8 cellular contexts compared by ENCODE assay signal in the genomic region with DNA sequence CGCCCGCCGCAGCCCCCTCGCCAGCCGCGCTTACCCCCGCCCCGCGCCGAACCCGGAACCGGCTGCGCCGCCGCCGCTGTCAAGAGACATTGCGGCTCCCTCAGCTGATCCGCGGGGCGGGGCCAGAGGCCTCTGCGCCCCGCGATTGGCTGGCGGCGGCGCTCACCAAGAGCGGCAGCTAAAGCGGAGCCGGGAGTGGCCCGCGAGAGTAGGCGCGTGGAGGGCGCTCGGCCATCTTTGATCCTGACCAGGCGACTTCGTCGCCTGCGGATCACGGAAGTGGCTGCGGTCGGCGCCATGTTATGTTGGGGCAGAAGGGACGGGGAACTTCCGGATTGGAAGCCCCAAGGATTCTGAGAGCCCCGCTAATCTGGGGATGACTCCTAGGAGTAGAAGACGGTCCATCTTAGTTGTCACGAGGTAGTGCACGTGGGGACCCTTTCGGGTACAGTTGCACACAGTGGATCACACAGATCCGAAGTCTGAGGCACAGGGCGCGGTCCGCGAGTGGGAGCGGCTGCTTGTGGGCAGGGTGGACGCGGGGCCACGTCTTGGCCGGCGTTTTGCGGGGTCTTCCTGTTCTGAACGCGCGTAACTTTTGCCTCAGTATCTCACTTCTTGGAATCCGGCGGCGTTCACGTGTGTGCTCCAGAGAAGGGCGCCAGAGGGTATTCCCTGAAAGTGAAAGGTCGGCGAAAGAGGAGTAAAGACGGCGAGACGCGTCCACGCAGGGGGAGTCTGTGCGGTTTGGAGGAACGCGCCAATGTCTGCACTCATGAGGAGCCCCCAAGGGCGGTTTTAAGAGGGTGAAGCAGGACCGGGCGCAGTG. TPM values are rescaled to one million over a fixed set of nuclear protein-coding genes. Genes with fewer than 3 reads are reported as not detected.
DNase-seq lines count a peak whose midpoint lies in the region; ATAC-seq lines count a peak whose summit lies in the region.

Gene CHFR (minus strand): TSS at position 93 of the 829 bp plus-strand sequence. CDS start 277 bp downstream, outside the sequence.

- intact Hi-C loops in left colon (cut with DNase I, micrococcal nuclease) = no loop called here

- peak; percentile 98 for ATAC-seq in GM18907 (IDR thresholded peaks at IDR 0.05; ENCODE audit: unreplicated experiment)
- peak; percentile 97 for ATAC-seq in HG03159 (IDR thresholded peaks at IDR 0.05; ENCODE audit: unreplicated experiment)
- ATAC-seq in left colon = peak; percentile 99

- DNase-seq in ACHN (peak; percentile 99), NCI-H460 (ENCODE audit: extremely low read depth, low read depth) (peak; percentile 97), dedifferentiated amniotic fluid mesenchymal stem cell (ENCODE audit: extremely low spot score) (peak; percentile 96), left colon (peak; percentile 97 to 98)
- DNase-seq in activated CD4-positive, alpha-beta T cell treated with anti-CD3 and anti-CD28 coated beads, Interleukin-2, amount 50 U/mL, for 24 hours (ENCODE audit: low read depth in 1 of 2, low spot score in 1 of 2) = peak; percentile 79 to 93
- peak; percentile 85 to 89 for DNase-seq in stimulated activated CD4-positive, alpha-beta T cell treated with anti-CD3 and anti-CD28 coated beads, Interleukin-1b, Interleukin-23, amount 100 ng/mL, for 4 hours (ENCODE audit: low read depth in 2 of 2)

- in situ Hi-C loops in ACHN (cut with HindIII; ENCODE audit: low pct_ligation_motif_present, low pct_unique_long_range_greater_than_20kb, low sequenced_read_pairs) = no loop called here

RNA-seq across cellular contexts. Expression of gene CHFR, which starts in this region (rescaled TPM):
- 17.3 and 20.7 TPM in 2 replicates for total RNA-seq in NCI-H460 (2014; rRNA removed; shearing (Covaris generic))
- polyA plus RNA-seq in NCI-H460 (2014; cell fraction: nucleus; rRNA removed) = 35.3 and 68.0 TPM in 2 replicates
- total RNA-seq in left colon = 10 to 100 TPM; 50.4 to 58.2 TPM

Comparison
In these comparisons a context has a peak if more than half of its experiments do, and no peak if none do; other contexts are left out.
1. Peak in every context shown above with its lines: DNase-seq and ATAC-seq.